9 cellular contexts compared by ENCODE assay signal in the genomic region with DNA sequence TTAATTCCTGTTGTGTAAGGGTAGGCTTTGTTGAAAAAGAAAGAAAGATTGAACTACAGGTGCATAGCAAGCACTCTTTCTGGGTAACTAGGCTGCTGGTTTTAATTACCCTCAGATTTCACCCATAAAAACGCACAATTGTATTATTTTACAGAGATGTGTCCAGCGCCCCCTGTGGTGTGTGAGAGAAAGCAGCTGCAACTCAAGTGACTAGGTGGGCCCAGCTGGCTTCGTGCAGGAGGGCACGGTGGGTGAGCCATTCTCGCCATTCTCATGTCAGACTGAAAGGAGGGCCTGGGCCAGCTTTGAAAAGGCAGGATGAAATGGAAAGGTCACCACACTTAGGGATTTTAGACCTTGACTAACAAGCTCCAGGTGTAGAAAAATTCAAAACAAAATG.
DNase-seq lines count a peak whose midpoint lies in the region; ATAC-seq, FAIRE-seq and TF ChIP-seq lines count a peak whose summit lies in the region.
"Had no signal": no experiment of that assay in that cellular context is flagged by ENCODE, and none has a peak within 500 bp of the region (broad histone marks: within the 10 kb centered on the region; RNA-seq: fewer than 3 reads in every experiment).

No MANE protein-coding gene starts in this region.

- no peak overlapping the region for H3K4me3 ChIP-seq in K562
- H3K4me3 ChIP-seq: SK-N-MC had no signal

- no peaks in the 10 kb centered on the region for H3K9me1 ChIP-seq in K562 (ENCODE audit: control insufficient read depth, insufficient read depth, low read length)

- no TSS peak for BruUV-seq in K562 (replicated peaks; lab: Mats Ljungman, UMichigan)

- peak; percentile 57 for DNase-seq in SK-MEL-5 (ENCODE audit: low read depth, low spot score)
- DNase-seq in K562 (ENCODE audit: extremely low read depth in 1 of 4, low spot score in 3 of 4), result peak in 3 of 4 experiments; percentile 17 to 23 (median 19)
- DNase-seq in naive thymus-derived CD8-positive, alpha-beta T cell, result peak in 3 of 10 donors; percentile 5 to 20 (median 11)

- in situ Hi-C loops in SK-MEL-5 (cut with HindIII; ENCODE audit: low pct_unique_long_range_greater_than_20kb, low sequenced_read_pairs), result no loop called here
- in situ Hi-C loops in K562 (cut with MboI), result no loop called here

- no peaks in the 10 kb centered on the region for H3K9me3 ChIP-seq in K562 (replicated peaks; ENCODE audit: control insufficient read depth, insufficient read depth, low read depth, low read length)

- peaks cover 58 to 90% (median 89%) of the 10 kb centered on the region in 3 donors for H3K36me3 Mint-ChIP-seq in naive thymus-derived CD8-positive, alpha-beta T cell

- no peak for TF ChIP-seq EP300 in K562 (IDR thresholded peaks at IDR 0.05; ENCODE audit: low read length)

- no peak overlapping the region for H3K4me3 Mint-ChIP-seq in naive thymus-derived CD8-positive, alpha-beta T cell

- ATAC-seq in K562, result no peak
- ATAC-seq in naive thymus-derived CD8-positive, alpha-beta T cell, result peak in 1 of 2 donors; percentile 33
- ATAC-seq in HG02678 (IDR thresholded peaks at IDR 0.05; ENCODE audit: unreplicated experiment), result no peak
- no peak for ATAC-seq in GM21717 (IDR thresholded peaks at IDR 0.05; ENCODE audit: unreplicated experiment)
- no peak for ATAC-seq in HG02970 (IDR thresholded peaks at IDR 0.05; ENCODE audit: low FRiP score, unreplicated experiment)
- ATAC-seq in HG03139 (IDR thresholded peaks at IDR 0.05; ENCODE audit: unreplicated experiment), result no peak

- CTCF ChIA-PET in K562 (lab: Yijun Ruan, JAX; ENCODE audit: low intra/inter-chr PET ratio), result no interaction called here

- H3K27ac ChIP-seq in K562 (ENCODE audit: extremely low read depth, low read depth, low read length), result no peak overlapping the region
- H3K27ac ChIP-seq: SK-N-MC had no signal

- no peaks in the 10 kb centered on the region for H3K27me3 Mint-ChIP-seq in naive thymus-derived CD8-positive, alpha-beta T cell

- WGBS in K562 (ENCODE audit: insufficient coverage, low coverage, missing lambda C conversion rate), result 53% methylated on average over 4 of the region's 5 CpGs

- peaks cover 10% of the 10 kb centered on the region; the same call in 1 of the 3 replicates for H3K36me3 ChIP-seq in K562 (ENCODE audit: control insufficient read depth, insufficient read depth, low read length)

- TF ChIP-seq POLR2A in K562 (conservative IDR thresholded peaks at IDR 0.05), result no peak

- POLR2A ChIA-PET in K562 (lab: Yijun Ruan, JAX), result interaction anchor here (0.6 kb wide), 1 partner anchor 22 kb away, joined by 3 read pairs; no protein-coding TSS in a partner anchor
- POLR2A ChIA-PET in naive thymus-derived CD8-positive, alpha-beta T cell (lab: Charles Lee), result no interaction called here

- H3K4me2 ChIP-seq in K562 (ENCODE audit: insufficient read depth, low read length), result no peak overlapping the region

- TF ChIP-seq CTCF in GM12874 (IDR thresholded peaks at IDR 0.05; ENCODE audit: insufficient read depth, low read depth, low read length) (peak; percentile 53), K562 (IDR thresholded peaks at IDR 0.05 in 2 of 3, conservative IDR thresholded peaks at IDR 0.05 in 1 of 3; ENCODE audit: insufficient read depth in 2 of 3, low read depth in 1 of 3, low read length in 3 of 3) (peak; percentile 40 to 66 (median 46))

- no peaks in the 10 kb centered on the region for H3K79me2 ChIP-seq in K562 (ENCODE audit: control insufficient read depth, insufficient read depth, low read length)

- H3K9me3 Mint-ChIP-seq in naive thymus-derived CD8-positive, alpha-beta T cell, result peaks cover 0 to 32% (median 2%) of the 10 kb centered on the region in 9 donors

- H3K27ac Mint-ChIP-seq in naive thymus-derived CD8-positive, alpha-beta T cell, result peak overlapping the region; percentile 44 to 93 (median 79)

- 0 out of 4 replicates have a peak, but pooled peaks of 1 of the 2 experiments have one; percentile 5 for TF ChIP-seq RAD21 in K562 (CRISPR knock-in tag; conservative IDR thresholded peaks at IDR 0.05 in 1 of 2, IDR thresholded peaks at IDR 0.05 in 1 of 2)

- intact Hi-C loops in K562 (cut with micrococcal nuclease), result loop anchor here (5.0 kb wide), 1 partner anchor 101 kb away; no protein-coding TSS in a partner anchor

- H2AFZ ChIP-seq in K562 (ENCODE audit: low read depth, low read length), result no peak overlapping the region

- no peak for FAIRE-seq in K562 (lab: Jason Lieb, UNC)

- no peak overlapping the region for H3K9ac ChIP-seq in K562 (ENCODE audit: insufficient read depth in 1 of 2, low read depth in 2 of 2, low read length in 2 of 2)

- no peaks in the 10 kb centered on the region for H4K20me1 ChIP-seq in K562 (replicated peaks; ENCODE audit: control insufficient read depth, insufficient read depth, low read length)

- peaks cover 0 to 4% of the 10 kb centered on the region in 2 experiments; a peak in 2 of 5 replicates for H3K4me1 ChIP-seq in K562 (replicated peaks in 1 of 2; ENCODE audit: control insufficient read depth in 2 of 2, insufficient read depth in 2 of 2, low read length in 2 of 2)

- H3K4me1 Mint-ChIP-seq in naive thymus-derived CD8-positive, alpha-beta T cell, result peaks cover 2 to 13% (median 7%) of the 10 kb centered on the region in 4 donors

- H3K27me3 ChIP-seq in K562 (ENCODE audit: control insufficient read depth in 2 of 2, insufficient read depth in 2 of 2, low read length in 2 of 2), result no peaks in the 10 kb centered on the region

TF ChIP-seq in K562, 482 proteins besides CTCF, POLR2A, EP300 and RAD21:
- no peak for TF ChIP-seq FOXA1 (IDR thresholded peaks at IDR 0.05; ENCODE audit: borderline replicate concordance)
- TF ChIP-seq CTCFL (IDR thresholded peaks at IDR 0.05; ENCODE audit: borderline replicate concordance, insufficient read depth, low read depth, low read length, poor library complexity, severe bottlenecking), result peak; percentile 18
